In genomic region chr7:69764681-69765080, GRCh38 we compare ENCODE assay signal across 23 cellular contexts.
DNase-seq lines count a peak whose midpoint lies in the region; ATAC-seq and TF ChIP-seq lines count a peak whose summit lies in the region.
"Had no signal": no experiment of that assay in that cellular context is flagged by ENCODE, and none has a peak within 500 bp of the region (broad histone marks: within the 10 kb centered on the region; RNA-seq: fewer than 3 reads in every experiment).

No MANE protein-coding gene starts in this region.

- TF ChIP-seq CTCF in HEK293 (tag by site-specific recombination; IDR thresholded peaks at IDR 0.05) (no peak), NB4 (IDR thresholded peaks at IDR 0.05; ENCODE audit: low read depth, low read length) (no peak), neural crest cell (conservative IDR thresholded peaks at IDR 0.05) (no peak)

- H3K36me3 Mint-ChIP-seq in neural crest cell (ENCODE audit: low read depth) = no peaks in the 10 kb centered on the region
- H3K36me3 Mint-ChIP-seq: CD14-positive monocyte; CD8-positive, alpha-beta memory T cell had no signal

- H3K4me3 Mint-ChIP-seq in neural crest cell = peak overlapping the region; percentile 5
- H3K4me3 Mint-ChIP-seq: CD14-positive monocyte; CD4-positive, alpha-beta T cell; CD8-positive, alpha-beta memory T cell; GM23338; H9; HFFc6 had no signal

- no peaks in the 10 kb centered on the region for H3K27me3 Mint-ChIP-seq in neural crest cell (ENCODE audit: low read depth)
- H3K27me3 Mint-ChIP-seq: CD4-positive, alpha-beta T cell had no signal

- H3K27ac Mint-ChIP-seq in neural crest cell (ENCODE audit: unreplicated experiment) = no peak overlapping the region
- H3K27ac Mint-ChIP-seq: CD14-positive monocyte; CD4-positive, alpha-beta T cell; CD8-positive, alpha-beta memory T cell; GM23338; H9; HFFc6 had no signal

- H3K36me3 ChIP-seq in HEK293 (ENCODE audit: control insufficient read depth in 2 of 2, insufficient read depth in 1 of 2, low read length in 2 of 2) = no peaks in the 10 kb centered on the region
- H3K36me3 ChIP-seq: BE2C had no signal

- H3K9me3 Mint-ChIP-seq in neural crest cell = no peaks in the 10 kb centered on the region
- H3K9me3 Mint-ChIP-seq: CD14-positive monocyte; CD4-positive, alpha-beta T cell; CD8-positive, alpha-beta memory T cell; GM23338; H9 had no signal

- H3K4me1 Mint-ChIP-seq in neural crest cell = peaks cover 45% of the 10 kb centered on the region

- ATAC-seq in GM18498 (IDR thresholded peaks at IDR 0.05; ENCODE audit: unreplicated experiment) = no peak
- ATAC-seq in HG03025 (IDR thresholded peaks at IDR 0.05; ENCODE audit: low FRiP score, unreplicated experiment) = no peak
- ATAC-seq: A549, GM12878, GM23338, HCT116 had no signal

- CTCF ChIA-PET in HEK293 (lab: Yijun Ruan, JAX) = interaction anchor here (0.7 kb wide), 1 partner anchor 196 kb away, joined by 3 read pairs; no protein-coding TSS in a partner anchor

- no peak for TF ChIP-seq POLR2A in NB4 (IDR thresholded peaks at IDR 0.05; ENCODE audit: extremely low read depth, insufficient read length)

- peak; percentile 34 for DNase-seq in NB4 (ENCODE audit: low read depth)
- no peak for DNase-seq in neural crest cell (ENCODE audit: low read depth, low spot score)
- DNase-seq in KG1 (lab: John Stamatoyannopoulos, UW) = no peak
- DNase-seq: 8988T; ACHN; AML-193; BE2C; CD4-positive, alpha-beta T cell; CD8-positive, alpha-beta memory T cell; DMS 273 treated with DMSO at 0.1 percent for 48 hours; EL; GDM1; H9; HFFc6 had no signal

- no peaks in the 10 kb centered on the region for H3K9me3 ChIP-seq in HEK293 (ENCODE audit: control insufficient read depth, insufficient read depth, low read depth, low read length)
- H3K9me3 ChIP-seq: A549, BE2C had no signal

- H3K27ac ChIP-seq in HEK293 (ENCODE audit: extremely low read depth, low read depth, low read length) = peak overlapping the region; percentile 24; the same call in 1 of the 2 replicates
- H3K27ac ChIP-seq: A549 had no signal

- no peak overlapping the region for H3K4me3 ChIP-seq in HEK293 (ENCODE audit: low read depth, low read length)
- no peak overlapping the region for H3K4me3 ChIP-seq in NB4 (ENCODE audit: low read depth, low read length)
- H3K4me3 ChIP-seq: A549; BLaER1 treated with 17β-estradiol and CSF1 and Interleukin-3, amounts not matched to agents 10 nM and 100 nM; GM12878; GM23338 had no signal

- POLR2A ChIA-PET in HEK293 (lab: Yijun Ruan, JAX) = no interaction called here

- H3K4me1 ChIP-seq in HEK293 (ENCODE audit: control insufficient read depth, insufficient read depth, low read length) = peaks cover 16% of the 10 kb centered on the region
- H3K4me1 ChIP-seq: A549 had no signal

TF ChIP-seq in HEK293, 187 proteins besides CTCF, POLR2A, EP300 and RAD21 (continues in another document):
- TF ChIP-seq ZNF426 (tag by site-specific recombination; IDR thresholded peaks at IDR 0.05) (no peak), SP3 (tag by site-specific recombination; IDR thresholded peaks at IDR 0.05) (no peak), SALL2 (tag by site-specific recombination; IDR thresholded peaks at IDR 0.05; ENCODE audit: borderline replicate concordance) (no peak), ZNF433 (tag by site-specific recombination; IDR thresholded peaks at IDR 0.05; ENCODE audit: low read depth) (no peak), ZNF747 (tag by site-specific recombination; IDR thresholded peaks at IDR 0.05) (no peak), KLF1 (tag by site-specific recombination; IDR thresholded peaks at IDR 0.05) (no peak), MEIS1 (CRISPR knock-in tag; IDR thresholded peaks at IDR 0.05; ENCODE audit: borderline replicate concordance) (no peak), ZNF677 (tag by site-specific recombination; IDR thresholded peaks at IDR 0.05) (no peak), ZNF548 (tag by site-specific recombination; IDR thresholded peaks at IDR 0.05) (no peak), ZNF148 (tag by site-specific recombination; IDR thresholded peaks at IDR 0.05; ENCODE audit: borderline replicate concordance) (no peak)
- TF ChIP-seq, protein P1, sequence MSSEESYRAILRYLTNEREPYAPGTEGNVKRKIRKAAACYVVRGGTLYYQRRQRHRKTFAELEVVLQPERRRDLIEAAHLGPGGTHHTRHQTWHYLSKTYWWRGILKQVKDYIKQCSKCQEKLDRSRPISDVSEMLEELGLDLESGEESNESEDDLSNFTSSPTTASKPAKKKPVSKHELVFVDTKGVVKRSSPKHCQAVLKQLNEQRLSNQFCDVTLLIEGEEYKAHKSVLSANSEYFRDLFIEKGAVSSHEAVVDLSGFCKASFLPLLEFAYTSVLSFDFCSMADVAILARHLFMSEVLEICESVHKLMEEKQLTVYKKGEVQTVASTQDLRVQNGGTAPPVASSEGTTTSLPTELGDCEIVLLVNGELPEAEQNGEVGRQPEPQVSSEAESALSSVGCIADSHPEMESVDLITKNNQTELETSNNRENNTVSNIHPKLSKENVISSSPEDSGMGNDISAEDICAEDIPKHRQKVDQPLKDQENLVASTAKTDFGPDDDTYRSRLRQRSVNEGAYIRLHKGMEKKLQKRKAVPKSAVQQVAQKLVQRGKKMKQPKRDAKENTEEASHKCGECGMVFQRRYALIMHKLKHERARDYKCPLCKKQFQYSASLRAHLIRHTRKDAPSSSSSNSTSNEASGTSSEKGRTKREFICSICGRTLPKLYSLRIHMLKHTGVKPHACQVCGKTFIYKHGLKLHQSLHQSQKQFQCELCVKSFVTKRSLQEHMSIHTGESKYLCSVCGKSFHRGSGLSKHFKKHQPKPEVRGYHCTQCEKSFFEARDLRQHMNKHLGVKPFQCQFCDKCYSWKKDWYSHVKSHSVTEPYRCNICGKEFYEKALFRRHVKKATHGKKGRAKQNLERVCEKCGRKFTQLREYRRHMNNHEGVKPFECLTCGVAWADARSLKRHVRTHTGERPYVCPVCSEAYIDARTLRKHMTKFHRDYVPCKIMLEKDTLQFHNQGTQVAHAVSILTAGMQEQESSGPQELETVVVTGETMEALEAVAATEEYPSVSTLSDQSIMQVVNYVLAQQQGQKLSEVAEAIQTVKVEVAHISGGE (tag by site-specific recombination; conservative IDR thresholded peaks at IDR 0.05; ENCODE audit: low read depth) = no peak
- TF ChIP-seq, protein P2, sequence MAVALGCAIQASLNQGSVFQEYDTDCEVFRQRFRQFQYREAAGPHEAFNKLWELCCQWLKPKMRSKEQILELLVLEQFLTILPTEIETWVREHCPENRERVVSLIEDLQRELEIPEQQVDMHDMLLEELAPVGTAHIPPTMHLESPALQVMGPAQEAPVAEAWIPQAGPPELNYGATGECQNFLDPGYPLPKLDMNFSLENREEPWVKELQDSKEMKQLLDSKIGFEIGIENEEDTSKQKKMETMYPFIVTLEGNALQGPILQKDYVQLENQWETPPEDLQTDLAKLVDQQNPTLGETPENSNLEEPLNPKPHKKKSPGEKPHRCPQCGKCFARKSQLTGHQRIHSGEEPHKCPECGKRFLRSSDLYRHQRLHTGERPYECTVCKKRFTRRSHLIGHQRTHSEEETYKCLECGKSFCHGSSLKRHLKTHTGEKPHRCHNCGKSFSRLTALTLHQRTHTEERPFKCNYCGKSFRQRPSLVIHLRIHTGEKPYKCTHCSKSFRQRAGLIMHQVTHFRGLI (tag by site-specific recombination; IDR thresholded peaks at IDR 0.05) = no peak
